24 cellular contexts compared by ENCODE assay signal in the genomic region with DNA sequence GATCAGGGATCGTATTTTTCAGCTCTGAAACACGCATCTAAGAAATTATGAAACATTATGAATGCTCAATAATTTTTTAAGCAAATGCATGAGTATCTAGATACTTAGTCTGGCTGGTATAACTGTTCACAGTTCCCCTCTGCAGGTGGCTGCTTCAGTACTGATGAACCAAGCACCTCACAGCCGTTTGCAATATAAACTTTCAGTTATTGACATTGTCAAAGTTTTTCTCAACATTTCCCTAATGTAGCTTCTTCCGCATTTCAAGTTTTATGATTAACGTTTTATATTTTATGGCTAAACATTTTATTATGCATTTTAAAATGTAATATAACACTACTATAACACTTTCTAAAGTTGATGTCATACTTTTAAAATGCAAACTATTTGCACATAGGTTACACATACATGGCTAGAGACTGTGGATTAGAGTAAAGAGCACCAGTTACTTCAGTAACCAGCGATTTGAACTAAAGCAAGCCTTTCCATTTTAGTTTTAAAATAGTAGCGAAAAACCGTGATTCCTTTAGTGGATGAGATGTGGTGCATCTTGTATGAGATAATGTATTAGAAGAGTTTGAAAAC.
DNase-seq lines count a peak whose midpoint lies in the region; ATAC-seq, FAIRE-seq and TF ChIP-seq lines count a peak whose summit lies in the region.
"Had no signal": no experiment of that assay in that cellular context is flagged by ENCODE, and none has a peak within 500 bp of the region (broad histone marks: within the 10 kb centered on the region; RNA-seq: fewer than 3 reads in every experiment).

No MANE protein-coding gene starts in this region.

- no peak overlapping the region for H2BK120ac ChIP-seq in mesendoderm (ENCODE audit: low read depth, low read length)

- H4K5ac ChIP-seq in mesendoderm (ENCODE audit: low read length): no peak overlapping the region

- no peaks in the 10 kb centered on the region for H3K79me2 ChIP-seq in mesendoderm (ENCODE audit: control insufficient read depth, insufficient read depth, low read length)

- H3K27ac ChIP-seq in mesendoderm (ENCODE audit: low read depth, low read length): no peak overlapping the region
- no peak overlapping the region for H3K27ac ChIP-seq in pancreas
- H3K27ac ChIP-seq: 22Rv1, BLaER1, C4-2B, GM23248 had no signal

- no peak overlapping the region for H3K4ac ChIP-seq in mesendoderm (ENCODE audit: low read depth, low read length)

- H3K79me1 ChIP-seq in mesendoderm (ENCODE audit: low read length): no peaks in the 10 kb centered on the region

- H3K4me1 ChIP-seq in mesendoderm (ENCODE audit: control insufficient read depth, low read depth, low read length) (peaks cover 17% of the 10 kb centered on the region), pancreas (no peaks in the 10 kb centered on the region)
- H3K4me1 ChIP-seq: BLaER1, Caco-2 had no signal

- no peak overlapping the region for H3K18ac ChIP-seq in mesendoderm (ENCODE audit: low read length)

- 100% methylated on average over 1 of the region's 8 CpGs for WGBS in mesendoderm (ENCODE audit: extremely low coverage, insufficient coverage, low lambda C conversion rate)
- 69 to 74% methylated on average over 8 of the region's 8 CpGs for WGBS in pancreas, 2 donors

- H3K56ac ChIP-seq in mesendoderm (ENCODE audit: low read length): no peak overlapping the region

- H2BK15ac ChIP-seq in mesendoderm (replicated peaks; ENCODE audit: low read depth): peak overlapping the region; percentile 74

- no peaks in the 10 kb centered on the region for H3K9me3 ChIP-seq in pancreas
- H3K9me3 ChIP-seq: BLaER1, Caco-2 had no signal

- H2AK5ac ChIP-seq in mesendoderm (ENCODE audit: low read length): no peak overlapping the region

- H3K4me2 ChIP-seq in mesendoderm (ENCODE audit: low read length): no peak overlapping the region
- H3K4me2 ChIP-seq: BLaER1 had no signal

- H3K9ac ChIP-seq in mesendoderm (ENCODE audit: low read length): no peak overlapping the region
- H3K9ac ChIP-seq: BLaER1, GM23248 had no signal

- no peak for TF ChIP-seq CTCF in pancreas (IDR thresholded peaks at IDR 0.05)
- no peak for TF ChIP-seq CTCF in GM10266 (IDR thresholded peaks at IDR 0.05; ENCODE audit: control insufficient read depth, insufficient read depth, low read depth, missing control alignments)

- H3K4me3 ChIP-seq in mesendoderm (ENCODE audit: low read length): no peak overlapping the region
- H3K4me3 ChIP-seq in pancreas: no peak overlapping the region
- H3K4me3 ChIP-seq: BLaER1, GM23248 had no signal

- intact Hi-C loops in pancreas (cut with DNase I): no loop called here

- no peak overlapping the region for H3K23ac ChIP-seq in mesendoderm (ENCODE audit: low read length)

- ATAC-seq in pancreas: no peak
- no peak for ATAC-seq in HG02852 (IDR thresholded peaks at IDR 0.05; ENCODE audit: unreplicated experiment)
- ATAC-seq: CD8-positive, alpha-beta T cell had no signal

- H3K36me3 ChIP-seq in mesendoderm (ENCODE audit: control insufficient read depth, insufficient read depth, low read length): no peaks in the 10 kb centered on the region
- no peaks in the 10 kb centered on the region for H3K36me3 ChIP-seq in pancreas
- H3K36me3 ChIP-seq: BLaER1 had no signal

- H4K8ac ChIP-seq in mesendoderm (ENCODE audit: low read depth, low read length): no peak overlapping the region

- DNase-seq in NCI-H526 (lab: John Stamatoyannopoulos, UW): peak; percentile 14 to 38
- DNase-seq in NCI-H526 treated with DMSO at 0.1 percent for 48 hours (lab: John Stamatoyannopoulos, UW): no peak
- no peak for DNase-seq in mesendoderm
- DNase-seq in pancreas: no peak
- DNase-seq in GM10266 (ENCODE audit: extremely low spot score): no peak
- no peak for DNase-seq in OCI-M1 (lab: John Stamatoyannopoulos, UW)
- DNase-seq: Caco-2; CD4-positive, CD25-positive, alpha-beta regulatory T cell; CD8-positive, alpha-beta T cell; DMS 273 treated with DMSO at 0.1 percent for 48 hours; DMS79 treated with DMSO at 0.1 percent for 48 hours; GF-D8; GM23248; H7; HCEC 1CT had no signal

- H2BK5ac ChIP-seq in mesendoderm (ENCODE audit: low read length): no peak overlapping the region

- H3K27me3 ChIP-seq in mesendoderm (ENCODE audit: insufficient read depth, low read length, poor library complexity): no peaks in the 10 kb centered on the region
- H3K27me3 ChIP-seq in pancreas: no peaks in the 10 kb centered on the region
- H3K27me3 ChIP-seq: BLaER1 had no signal

- peak; percentile 76 for FAIRE-seq in pancreas (lab: Jason Lieb, UNC)
- FAIRE-seq: A204.1, D721Med, GM12892, GM19239, H1 had no signal

Comparison
In these comparisons a context has a peak if more than half of its experiments do, and no peak if none do; other contexts are left out.
1. DNase-seq: peak in NCI-H526 (2 of 2); none in NCI-H526 treated with DMSO at 0.1 percent for 48 hours (single experiment), mesendoderm (single experiment), pancreas (0 of 6), GM10266 (single experiment) and OCI-M1 (single experiment).